In genomic region chr1:150476754-150477153, GRCh38 we compare ENCODE assay signal across 1 cellular context.
TF ChIP-seq lines count a peak whose summit lies in the region.

No MANE protein-coding gene starts in this region.

TF ChIP-seq in GM23338, 12 proteins besides CTCF, POLR2A, EP300 and RAD21 (continued from another document):
- TF ChIP-seq ZNF462 (CRISPR knock-in tag; IDR thresholded peaks at IDR 0.05) (no peak), POLR2AphosphoS5 (IDR thresholded peaks at IDR 0.05; ENCODE audit: low read depth) (no peak), JUNB (IDR thresholded peaks at IDR 0.05; ENCODE audit: unreplicated experiment) (no peak)
